Comparison of ENCODE assay signal across 1 cellular context in genomic region chr20:17956099-17956685, GRCh38.
TF ChIP-seq lines count a peak whose summit lies in the region.

No MANE protein-coding gene starts in this region.

TF ChIP-seq in IMR-90, 13 proteins besides CTCF, POLR2A, EP300 and RAD21 (continued from another document):
- TF ChIP-seq ELK1 (IDR thresholded peaks at IDR 0.05; ENCODE audit: borderline replicate concordance, low read depth, low read length) (no peak), RFX5 (IDR thresholded peaks at IDR 0.05; ENCODE audit: low read depth, low read length) (no peak), FOS (IDR thresholded peaks at IDR 0.05; ENCODE audit: low read depth, low read length) (no peak), MXI1 (IDR thresholded peaks at IDR 0.05; ENCODE audit: borderline replicate concordance, low read depth, low read length) (no peak), NFE2L2 (IDR thresholded peaks at IDR 0.05; ENCODE audit: low read depth, low read length) (no peak), CEBPB (IDR thresholded peaks at IDR 0.05; ENCODE audit: low read depth, low read length) (no peak)
